ENCODE assay signal across 7 cellular contexts in genomic region chr2:71023553-71024243, GRCh38. TPM values are rescaled to one million over a fixed set of nuclear protein-coding genes. Genes with fewer than 3 reads are reported as not detected.
A peak's percentile ranks its signal among the peaks of the same experiment; 100 is the strongest.
DNase-seq lines count a peak whose midpoint lies in the region; ATAC-seq and TF ChIP-seq lines count a peak whose summit lies in the region.
"Not testable (repeated sequence)": the region's sequence is repeated elsewhere in the genome, so short reads cannot be mapped to it uniquely, and the experiment has no call there.

No MANE protein-coding gene starts in this region.

- not testable (repeated sequence) for ATAC-seq in activated T-helper 17 cell treated with anti-CD3 and anti-CD28 coated beads, Interleukin-2, amount 50 U/mL, for 72 hours (replicated peaks)

- DNase-seq in activated CD4-positive, alpha-beta T cell treated with anti-CD3 and anti-CD28 coated beads for 48 hours: peak; percentile 80
- peak; percentile 26 to 48 (median 46) for DNase-seq in effector memory CD4-positive, alpha-beta T cell
- peak; percentile 41 for DNase-seq in stimulated activated CD8-positive, alpha-beta memory T cell treated with anti-CD3 and anti-CD28 coated beads, Interleukin-12 subunit alpha, Interleukin-12 subunit beta, amount 100 ng/mL, for 1 hour (ENCODE audit: low read depth)

- not testable (repeated sequence) for H3K27me3 Mint-ChIP-seq in activated T-helper 17 cell treated with anti-CD3 and anti-CD28 coated beads, Interleukin-2, amount 50 U/mL, for 72 hours

- H3K79me2 ChIP-seq in OCI-LY3 (ENCODE audit: low read length): not testable (repeated sequence)

- H3K9ac ChIP-seq in OCI-LY3 (ENCODE audit: low read length): not testable (repeated sequence)

- not testable (repeated sequence) for H3K9me3 Mint-ChIP-seq in activated T-helper 17 cell treated with anti-CD3 and anti-CD28 coated beads, Interleukin-2, amount 50 U/mL, for 72 hours

- peak overlapping the region; percentile 20; the same call in 1 of the 2 replicates for H3K4me2 ChIP-seq in OCI-LY3 (ENCODE audit: low read length)

- H3K9me3 ChIP-seq in OCI-LY3 (ENCODE audit: insufficient read depth, low read length); effector memory CD4-positive, alpha-beta T cell (ENCODE audit: control insufficient read depth, low read length); neutrophil: not testable (repeated sequence)

- H3K36me3 Mint-ChIP-seq in activated T-helper 17 cell treated with anti-CD3 and anti-CD28 coated beads, Interleukin-2, amount 50 U/mL, for 72 hours (ENCODE audit: low read depth): not testable (repeated sequence)

- TF ChIP-seq CTCF in GM12875 (IDR thresholded peaks at IDR 0.05; ENCODE audit: borderline replicate concordance, insufficient read depth, low read depth, low read length) (peak; percentile 42; the same call in 1 of the 2 replicates), OCI-LY3 (IDR thresholded peaks at IDR 0.05; ENCODE audit: low read depth, low read length) (peak; percentile 39), neutrophil (IDR thresholded peaks at IDR 0.05) (peak; percentile 34)

- not testable (repeated sequence) for H2AFZ ChIP-seq in OCI-LY3 (ENCODE audit: low read depth, low read length)

- not testable (repeated sequence) for H4K20me1 ChIP-seq in OCI-LY3 (ENCODE audit: insufficient read depth, low read length)

- H3K27ac ChIP-seq in OCI-LY3 (ENCODE audit: low read length); effector memory CD4-positive, alpha-beta T cell (ENCODE audit: insufficient read depth, low read length, poor library complexity, severe bottlenecking); neutrophil: not testable (repeated sequence)

- not testable (repeated sequence) for H3K4me3 ChIP-seq in GM12875 (ENCODE audit: low read depth, low read length); OCI-LY3 (ENCODE audit: low read length); effector memory CD4-positive, alpha-beta T cell (ENCODE audit: insufficient read depth, low read depth, low read length, poor library complexity, severe bottlenecking); neutrophil (ENCODE audit: low read depth in 1 of 2, low read length in 1 of 2)

- not testable (repeated sequence) for H3K4me1 ChIP-seq in OCI-LY3 (ENCODE audit: low read length); effector memory CD4-positive, alpha-beta T cell (ENCODE audit: control insufficient read depth, insufficient read depth, low read length, poor library complexity, severe bottlenecking); neutrophil (ENCODE audit: control insufficient read depth in 1 of 2, insufficient read depth in 1 of 2, low read depth in 1 of 2, low read length in 1 of 2)

- not testable (repeated sequence) for H3K4me1 Mint-ChIP-seq in activated T-helper 17 cell treated with anti-CD3 and anti-CD28 coated beads, Interleukin-2, amount 50 U/mL, for 72 hours

- H3K27ac Mint-ChIP-seq in activated T-helper 17 cell treated with anti-CD3 and anti-CD28 coated beads, Interleukin-2, amount 50 U/mL, for 72 hours: peak overlapping the region; percentile 36

- H3K4me3 Mint-ChIP-seq in activated T-helper 17 cell treated with anti-CD3 and anti-CD28 coated beads, Interleukin-2, amount 50 U/mL, for 72 hours: peak overlapping the region; percentile 9

- H3K27me3 ChIP-seq in OCI-LY3 (ENCODE audit: low read depth, low read length); effector memory CD4-positive, alpha-beta T cell (replicated peaks; ENCODE audit: control insufficient read depth, insufficient read depth, low read length, poor library complexity, severe bottlenecking); neutrophil: not testable (repeated sequence)

- H3K36me3 ChIP-seq in OCI-LY3 (replicated peaks; ENCODE audit: low read depth, low read length); effector memory CD4-positive, alpha-beta T cell (ENCODE audit: control insufficient read depth, insufficient read depth, low read length); neutrophil: not testable (repeated sequence)

RNA-seq across cellular contexts. Expression of gene TEX261, which starts 29.0 kb away (rescaled TPM):
- 10 to 100 TPM; 27.2 to 66.9 TPM for total RNA-seq in activated T-helper 17 cell treated with anti-CD3 and anti-CD28 coated beads, Interleukin-2, amount 50 U/mL, for 72 hours

RNA-seq across cellular contexts. Expression of gene NAGK, which starts 44.8 kb away (rescaled TPM):
- 10 to 100 TPM; 44.1 to 55.4 TPM for total RNA-seq in activated T-helper 17 cell treated with anti-CD3 and anti-CD28 coated beads, Interleukin-2, amount 50 U/mL, for 72 hours

RNA-seq across cellular contexts. Expression of gene ANKRD53, which starts 45.3 kb away (rescaled TPM):
- under 1 TPM in 1 of 2 donors, not detected in 1; 0.56 TPM for total RNA-seq in activated T-helper 17 cell treated with anti-CD3 and anti-CD28 coated beads, Interleukin-2, amount 50 U/mL, for 72 hours
